In the genomic region with DNA sequence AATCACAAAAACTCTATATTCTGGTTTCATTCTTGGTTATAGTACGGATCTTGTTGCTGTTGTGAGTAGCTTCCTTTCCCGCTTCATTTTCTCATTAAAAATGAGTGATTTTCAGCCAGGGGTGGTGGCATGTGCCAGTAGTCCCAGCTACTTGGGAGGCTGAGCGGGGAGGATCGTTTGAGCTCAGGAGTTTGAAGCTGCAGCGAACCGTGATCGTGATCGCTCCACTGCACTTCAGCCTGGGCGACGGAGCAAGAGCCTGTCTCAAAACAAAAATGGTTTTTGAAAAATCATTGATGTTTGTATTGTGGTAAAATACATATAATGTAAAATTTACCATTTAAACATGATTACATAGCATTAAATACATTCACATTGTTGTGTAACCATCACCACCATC, we compare ENCODE assay signal across 22 cellular contexts.
"Had no signal": no experiment of that assay in that cellular context is flagged by ENCODE, and none has a peak within 500 bp of the region (broad histone marks: within the 10 kb centered on the region; RNA-seq: fewer than 3 reads in every experiment).

No MANE protein-coding gene starts in this region.

- FAIRE-seq: bronchial epithelial cell, frontal cortex, small intestine, TTC549 had no signal

- H3K4me3 ChIP-seq: colonic mucosa, dorsolateral prefrontal cortex, esophagus muscularis mucosa, thoracic aorta, vagina had no signal

- H3K36me3 Mint-ChIP-seq: natural killer cell, type B pancreatic cell had no signal

- H3K27me3 Mint-ChIP-seq: activated T-helper 17 cell treated with anti-CD3 and anti-CD28 coated beads, Interleukin-2, amount 50 U/mL, for 72 hours; effector memory CD8-positive, alpha-beta T cell had no signal

- H3K27me3 ChIP-seq: colonic mucosa, vagina had no signal

- H3K9me3 Mint-ChIP-seq: activated T-helper 17 cell treated with anti-CD3 and anti-CD28 coated beads, Interleukin-2, amount 50 U/mL, for 72 hours; effector memory CD8-positive, alpha-beta T cell; T-helper 2 cell treated with Interferon-gamma antibody and Interleukin-4, amounts not matched to agents 5 μg/mL and 100 μg/mL, for 36 hours had no signal

- H3K27ac Mint-ChIP-seq: activated T-helper 17 cell treated with anti-CD3 and anti-CD28 coated beads, Interleukin-2, amount 50 U/mL, for 72 hours; effector memory CD8-positive, alpha-beta T cell; natural killer cell; T-helper 2 cell treated with Interferon-gamma antibody and Interleukin-4, amounts not matched to agents 5 μg/mL and 100 μg/mL, for 36 hours; type B pancreatic cell had no signal

- H3K9me3 ChIP-seq: colonic mucosa, esophagus muscularis mucosa, thoracic aorta, vagina had no signal

- H3K27ac ChIP-seq: colonic mucosa, dorsolateral prefrontal cortex, esophagus muscularis mucosa, thoracic aorta, vagina had no signal

- H3K4me3 Mint-ChIP-seq: activated T-helper 17 cell treated with anti-CD3 and anti-CD28 coated beads, Interleukin-2, amount 50 U/mL, for 72 hours; effector memory CD8-positive, alpha-beta T cell; natural killer cell; T-helper 2 cell treated with Interferon-gamma antibody and Interleukin-4, amounts not matched to agents 5 μg/mL and 100 μg/mL, for 36 hours; type B pancreatic cell had no signal

- H3K36me3 ChIP-seq: colonic mucosa, esophagus muscularis mucosa, thoracic aorta, vagina had no signal

- H3K4me1 ChIP-seq: colonic mucosa had no signal

- ATAC-seq: activated T-helper 17 cell treated with anti-CD3 and anti-CD28 coated beads, Interleukin-2, amount 50 U/mL, for 72 hours; effector memory CD8-positive, alpha-beta T cell; natural killer cell; sciatic nerve had no signal

- DNase-seq: activated CD4-positive, alpha-beta T cell treated with anti-CD3 and anti-CD28 coated beads, Interleukin-2, amount 50 U/mL, for 4 hours; activated T-cell treated with anti-CD3 and anti-CD28 coated beads, Interleukin-2, amount 50 U/mL, for 1 hour; amygdala; colonic mucosa; dorsolateral prefrontal cortex; effector memory CD8-positive, alpha-beta T cell; hypothalamus; midbrain; natural killer cell; small intestine; stimulated activated CD4-positive, alpha-beta T cell treated with anti-CD3 and anti-CD28 coated beads, Interleukin-2, amount 100 ng/mL, for 24 hours; stimulated activated naive CD4-positive, alpha-beta T cell treated with Interleukin-2 at 50 U/mL for 16 hours had no signal
